ENCODE assay signal across 8 cellular contexts in the genomic region with DNA sequence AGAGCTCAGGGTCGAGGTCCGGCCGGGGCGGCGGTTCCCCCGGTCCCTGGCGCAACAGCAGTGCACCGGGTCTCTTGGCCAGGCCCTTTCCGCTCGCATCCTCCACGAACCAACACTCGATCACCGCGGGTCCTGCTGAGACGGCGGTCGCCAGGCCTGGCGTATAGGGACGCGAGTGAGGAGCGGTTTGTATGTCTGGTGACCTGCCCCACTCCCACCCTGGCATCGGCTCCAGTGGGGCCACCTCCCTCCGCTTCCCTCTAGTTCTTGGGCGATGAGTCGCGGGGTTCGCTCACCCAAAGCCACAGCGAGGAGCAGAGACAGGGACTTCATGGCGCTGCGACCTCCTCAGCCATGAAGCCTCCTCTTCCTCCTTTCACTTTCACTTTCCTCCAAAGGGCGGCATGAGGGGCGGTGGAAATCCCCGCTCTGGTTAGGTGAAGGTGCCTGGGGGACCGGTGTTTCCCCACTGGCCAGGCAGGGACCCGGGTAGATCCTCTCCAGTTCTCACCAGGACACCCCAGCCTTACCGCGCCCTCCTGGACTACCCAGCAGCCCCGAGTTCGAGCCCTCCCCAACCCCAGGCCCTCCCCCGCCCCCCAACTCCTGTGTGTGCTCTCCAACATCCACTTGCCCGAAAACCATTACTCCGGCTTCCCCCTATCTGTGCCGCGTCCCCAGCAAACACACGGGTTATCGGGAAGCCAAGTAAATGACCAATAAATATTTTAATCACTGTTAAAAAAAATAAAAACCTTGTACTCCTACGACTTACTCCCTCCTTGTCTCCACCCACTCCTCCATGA. TPM values are rescaled to one million over a fixed set of nuclear protein-coding genes. Genes with fewer than 3 reads are reported as not detected.
DNase-seq lines count a peak whose midpoint lies in the region; ATAC-seq and TF ChIP-seq lines count a peak whose summit lies in the region.

Gene TAPBP, minus strand, starts transcription at position 370 of the 806 bp plus-strand sequence. Its CDS starts 37 bp downstream, at position 333.

- in situ Hi-C loops in GM13977 (cut with MboI; ENCODE audit: low pct_unique_long_range_greater_than_20kb, low sequenced_read_pairs, unreplicated experiment), result no loop called here
- in situ Hi-C loops in endometrial microvascular endothelial cells (cut with HindIII; ENCODE audit: inconsistent ontology term, low pct_unique_long_range_greater_than_20kb, low sequenced_read_pairs), result no loop called here

- peak; percentile 43 for ATAC-seq in HG02970 (IDR thresholded peaks at IDR 0.05; ENCODE audit: low FRiP score, unreplicated experiment)

- TF ChIP-seq CTCF in GM13977 (IDR thresholded peaks at IDR 0.05; ENCODE audit: extremely low read depth, insufficient read depth, missing control alignments), result no peak

- DNase-seq in GM13977 (ENCODE audit: low spot score) (peak; percentile 89), NK-92 (lab: John Stamatoyannopoulos, UW; ENCODE audit: unreplicated experiment) (peak; percentile 66), mesenteric fat pad (ENCODE audit: low spot score) (no peak), NCI-H446 treated with DMSO at 0.1 percent for 48 hours (lab: John Stamatoyannopoulos, UW) (no peak)
- DNase-seq in activated CD8-positive, alpha-beta memory T cell treated with anti-CD3 and anti-CD28 coated beads, Interleukin-2, amount 50 U/mL, for 24 hours (ENCODE audit: extremely low read depth), result peak; percentile 72
- peak; percentile 80 for DNase-seq in stimulated activated CD8-positive, alpha-beta memory T cell treated with anti-CD3 and anti-CD28 coated beads, Interleukin-12 subunit alpha, Interleukin-12 subunit beta, amount 100 ng/mL, for 4 hours (ENCODE audit: low read depth)

RNA-seq across cellular contexts. Expression of gene TAPBP, which starts in this region (rescaled TPM):
- total RNA-seq in endometrial microvascular endothelial cells (ENCODE audit: inconsistent ontology term), result 112 TPM
- 77.9 TPM for total RNA-seq in mesenteric fat pad

Comparison
In these comparisons a context has a peak if more than half of its experiments do, and no peak if none do; other contexts are left out.
1. DNase-seq: peak in GM13977 (single experiment), NK-92 (single experiment), activated CD8-positive, alpha-beta memory T cell treated with anti-CD3 and anti-CD28 coated beads, Interleukin-2, amount 50 U/mL, for 24 hours (single experiment) and stimulated activated CD8-positive, alpha-beta memory T cell treated with anti-CD3 and anti-CD28 coated beads, Interleukin-12 subunit alpha, Interleukin-12 subunit beta, amount 100 ng/mL, for 4 hours (single experiment); none in mesenteric fat pad (single experiment) and NCI-H446 treated with DMSO at 0.1 percent for 48 hours (single experiment).